ENCODE assay signal across 1 cellular context in the genomic region with DNA sequence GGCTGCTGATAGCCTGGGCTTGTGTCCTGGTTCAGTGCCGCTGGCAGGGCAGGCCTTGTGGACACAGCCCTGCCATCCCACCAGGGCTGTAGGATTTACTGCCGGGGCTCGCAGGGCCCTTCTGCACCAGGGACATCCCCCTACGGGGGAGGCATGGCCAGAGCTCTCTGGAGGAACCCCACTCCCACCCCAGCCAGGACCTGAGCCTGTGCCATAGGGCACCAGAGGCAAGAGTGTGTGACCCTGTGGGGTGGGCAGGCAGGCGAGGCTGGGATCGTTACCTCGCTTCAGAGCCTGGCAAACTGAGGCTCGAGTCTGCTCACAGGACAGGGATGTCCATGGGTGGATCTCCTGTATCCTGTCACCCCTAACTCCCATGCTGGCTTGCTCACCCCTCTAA.
TF ChIP-seq lines count a peak whose summit lies in the region.

No MANE protein-coding gene starts in this region.

TF ChIP-seq in HepG2, 621 proteins besides CTCF, POLR2A, EP300 and RAD21:
- TF ChIP-seq ZNF891 (CRISPR knock-in tag; IDR thresholded peaks at IDR 0.05): no peak
- no peak for TF ChIP-seq ZNF782 (CRISPR knock-in tag; IDR thresholded peaks at IDR 0.05; ENCODE audit: borderline replicate concordance)
- TF ChIP-seq IRF2 (CRISPR knock-in tag; IDR thresholded peaks at IDR 0.05): no peak
- no peak for TF ChIP-seq POLR2AphosphoS2 (IDR thresholded peaks at IDR 0.05; ENCODE audit: low read depth, low read length)
- no peak for TF ChIP-seq ZNF772 (CRISPR knock-in tag; IDR thresholded peaks at IDR 0.05)
- TF ChIP-seq TBP (CRISPR knock-in tag; IDR thresholded peaks at IDR 0.05): no peak
